Comparison of ENCODE assay signal across 22 cellular contexts in the genomic region with DNA sequence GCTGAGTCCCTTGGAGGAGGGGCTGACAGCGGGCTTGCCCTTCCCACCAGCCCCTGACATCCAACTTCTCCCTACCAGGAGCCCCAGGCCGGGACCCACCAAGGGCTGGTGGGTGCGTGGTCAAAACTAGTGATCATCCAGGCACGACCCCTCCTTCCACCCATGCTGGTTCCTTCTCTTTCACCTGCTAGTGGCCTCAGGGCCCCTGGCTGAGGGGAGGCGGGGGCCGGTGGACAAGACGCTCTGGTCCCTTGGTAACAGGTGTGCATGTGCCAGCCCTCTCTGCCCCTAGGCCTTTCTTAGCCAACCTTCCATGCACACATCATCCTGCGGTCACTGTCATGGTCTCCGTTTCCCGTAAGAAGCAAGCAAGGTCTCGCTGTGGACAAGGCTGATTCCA. TPM values are rescaled to one million over a fixed set of nuclear protein-coding genes. Genes with fewer than 3 reads are reported as not detected.
DNase-seq lines count a peak whose midpoint lies in the region; ATAC-seq, FAIRE-seq and TF ChIP-seq lines count a peak whose summit lies in the region.
"Had no signal": no experiment of that assay in that cellular context is flagged by ENCODE, and none has a peak within 500 bp of the region (broad histone marks: within the 10 kb centered on the region; RNA-seq: fewer than 3 reads in every experiment).

No MANE protein-coding gene starts in this region.

- 91 to 93% (median 92%) methylated on average over 10 to 11 of the region's 11 CpGs for WGBS in small intestine, 3 donors

- no peaks in the 10 kb centered on the region for H3K9me3 ChIP-seq in small intestine (ENCODE audit: control insufficient read depth, low read depth)

- peak overlapping the region; percentile 65 for H3K4me3 Mint-ChIP-seq in neural crest cell

- H3K9me3 Mint-ChIP-seq in neural crest cell, result no peaks in the 10 kb centered on the region
- H3K9me3 Mint-ChIP-seq: IgD-negative memory B cell had no signal

- ATAC-seq in Right ventricle myocardium inferior (peak; percentile 5), left ventricle myocardium superior (no peak), left cardiac atrium (no peak), HG02981 (IDR thresholded peaks at IDR 0.05; ENCODE audit: unreplicated experiment) (no peak)
- ATAC-seq: Panc1 had no signal

- H3K36me3 ChIP-seq in small intestine (ENCODE audit: control insufficient read depth in 2 of 2, insufficient read depth in 2 of 2, low read length in 2 of 2), result peaks cover 0 to 19% of the 10 kb centered on the region in 2 donors

- no peaks in the 10 kb centered on the region for H3K27me3 Mint-ChIP-seq in neural crest cell (ENCODE audit: low read depth)
- H3K27me3 Mint-ChIP-seq: IgD-negative memory B cell had no signal

- CTCF ChIA-PET in GM10248 (lab: Yijun Ruan, JAX), result interaction anchor here (11.2 kb wide), 1 partner anchor 12 kb away, joined by 189 read pairs; a partner anchor contains a TSS

- intact Hi-C loops in Right ventricle myocardium inferior (cut with DNase I), result no loop called here
- intact Hi-C loops in left ventricle myocardium superior (cut with micrococcal nuclease), result no loop called here
- intact Hi-C loops in left cardiac atrium (cut with DNase I), result no loop called here

- H3K27ac Mint-ChIP-seq in neural crest cell (ENCODE audit: unreplicated experiment), result no peak overlapping the region
- H3K27ac Mint-ChIP-seq: IgD-negative memory B cell had no signal

- POLR2A ChIA-PET in GM10248 (lab: Yijun Ruan, JAX), result no interaction called here

- no peak for FAIRE-seq in small intestine (lab: Jason Lieb, UNC)
- FAIRE-seq: A204.1, H1 had no signal

- H3K27me3 ChIP-seq in small intestine (ENCODE audit: control insufficient read depth in 2 of 2, insufficient read depth in 2 of 2, low read length in 2 of 2), result no peaks in the 10 kb centered on the region

- no peaks in the 10 kb centered on the region for H3K4me1 Mint-ChIP-seq in neural crest cell

- H3K27ac ChIP-seq in small intestine (ENCODE audit: low read depth in 1 of 2, low read length in 1 of 2), result peak overlapping the region; percentile 85 to 94

- no peak overlapping the region for H3K4me3 ChIP-seq in small intestine (ENCODE audit: low read depth in 1 of 2, low read length in 2 of 2)

- H3K36me3 Mint-ChIP-seq in neural crest cell (ENCODE audit: low read depth), result peaks cover 5% of the 10 kb centered on the region

- peaks cover 0 to 8% of the 10 kb centered on the region in 2 donors for H3K4me1 ChIP-seq in small intestine (ENCODE audit: control insufficient read depth in 2 of 2, insufficient read depth in 1 of 2, low read depth in 1 of 2, low read length in 1 of 2)

- DNase-seq in Right ventricle myocardium inferior (ENCODE audit: missing footprints), result peak; percentile 53
- DNase-seq in left ventricle myocardium superior, result no peak
- DNase-seq in left cardiac atrium, result peak; percentile 17
- DNase-seq in neural crest cell (ENCODE audit: low read depth, low spot score), result no peak
- DNase-seq in small intestine, result no peak
- no peak for DNase-seq in Ammon's horn (ENCODE audit: low spot score)
- DNase-seq in GM10248 (ENCODE audit: extremely low spot score), result no peak
- DNase-seq: GF-D8, Kasumi-1, MM.1S, NCI-H1092 treated with DMSO at 0.1 percent for 48 hours, NCI-H1694 treated with DMSO at 0.1 percent for 48 hours, NCI-H2107, NCI-H226, SHP77 treated with DMSO at 0.1 percent for 48 hours had no signal

- TF ChIP-seq CTCF in neural crest cell (conservative IDR thresholded peaks at IDR 0.05) (no peak), GM10248 (IDR thresholded peaks at IDR 0.05; ENCODE audit: control extremely low read depth, extremely low read depth, low read depth, missing control alignments) (no peak)

RNA-seq across cellular contexts. Expression of a gene that starts 8.4 kb away (rescaled TPM):
- 6.2 TPM for total RNA-seq in Right ventricle myocardium inferior
- 7.1 TPM for total RNA-seq in left ventricle myocardium superior
- total RNA-seq in left cardiac atrium, result 1 to 10 TPM; 6.5 to 6.7 TPM
- 14.9 and 15.9 TPM in 2 replicates for total RNA-seq in neural crest cell
- 10 to 100 TPM; 10.8 to 12.3 (median 11.4) TPM for polyA plus RNA-seq in small intestine

RNA-seq across cellular contexts. Expression of a gene that starts 30.8 kb away (rescaled TPM):
- total RNA-seq in Right ventricle myocardium inferior (7.4 TPM), left ventricle myocardium superior (8.8 TPM), left cardiac atrium (1 to 10 TPM; 7.0 to 7.2 TPM), neural crest cell (19.7 and 21.1 TPM in 2 replicates)
- 10 to 100 TPM; 15.4 to 17.7 (median 16.9) TPM for polyA plus RNA-seq in small intestine
- polyA plus RNA-seq: IgD-negative memory B cell had no signal

RNA-seq across cellular contexts. Expression of a gene that starts 44.1 kb away (rescaled TPM):
- not detected for total RNA-seq in Right ventricle myocardium inferior
- total RNA-seq in left ventricle myocardium superior, result not detected
- total RNA-seq in left cardiac atrium, result not detected
- total RNA-seq in neural crest cell, result not detected in 2 replicates
- under 1 TPM in 1 of 3 donors, not detected in 2; 0.03 TPM for polyA plus RNA-seq in small intestine
- total RNA-seq: Daoy, HT-29 had no signal
- polyA plus RNA-seq: IgD-negative memory B cell had no signal

RNA-seq across cellular contexts. Expression of a gene that starts 44.8 kb away (rescaled TPM):
- total RNA-seq in Right ventricle myocardium inferior (not detected), left ventricle myocardium superior (not detected), left cardiac atrium (not detected), neural crest cell (0.35 TPM in 1 of 2 replicates, not detected in the other)
- polyA plus RNA-seq in small intestine, result not detected
- total RNA-seq: Daoy, HT-29 had no signal
- polyA plus RNA-seq: IgD-negative memory B cell had no signal

Comparison
In these comparisons a context has a peak if more than half of its experiments do, and no peak if none do; other contexts are left out.
1. DNase-seq: peak in Right ventricle myocardium inferior (single experiment) and left cardiac atrium (single experiment); none in left ventricle myocardium superior (single experiment), neural crest cell (single experiment), small intestine (single experiment), Ammon's horn (single experiment) and GM10248 (single experiment).